In the genomic region with DNA sequence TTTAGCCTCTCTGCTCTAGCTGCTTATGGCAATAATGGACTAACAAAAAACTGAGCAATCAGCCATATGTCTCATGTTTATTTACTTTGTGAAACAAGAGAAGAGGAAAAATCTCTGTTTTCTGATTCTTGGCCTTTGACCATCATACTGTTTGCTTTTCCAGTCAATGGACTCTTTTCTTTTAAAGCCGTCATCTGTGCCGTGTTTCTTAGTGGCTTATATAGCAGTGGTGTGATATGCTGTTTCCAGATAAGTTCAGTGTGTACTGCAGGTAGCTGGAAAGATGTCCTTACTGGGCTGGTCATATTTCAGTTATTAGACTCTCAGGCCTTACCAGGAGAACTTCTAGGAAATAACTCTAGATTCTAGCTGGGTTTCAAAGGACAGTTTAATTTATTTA, we compare ENCODE assay signal across 16 cellular contexts.
DNase-seq lines count a peak whose midpoint lies in the region; ATAC-seq and TF ChIP-seq lines count a peak whose summit lies in the region.
"Had no signal": no experiment of that assay in that cellular context is flagged by ENCODE, and none has a peak within 500 bp of the region (broad histone marks: within the 10 kb centered on the region; RNA-seq: fewer than 3 reads in every experiment).

No MANE protein-coding gene starts in this region.

- H3K27ac ChIP-seq in caudate nucleus (ENCODE audit: low read depth, low read length), result peak overlapping the region; percentile 20

- TF ChIP-seq POLR2A in GM18505 (IDR thresholded peaks at IDR 0.05; ENCODE audit: borderline replicate concordance, extremely low read depth, insufficient read depth, insufficient read length), result no peak

- DNase-seq in HuH-7 (ENCODE audit: low spot score) (peak; percentile 38), NCI-H2171 (lab: John Stamatoyannopoulos, UW) (peak; percentile 7), caudate nucleus (lab: John Stamatoyannopoulos, UW) (no peak), pons (ENCODE audit: low spot score) (peak; percentile 60), NCI-H82 treated with DMSO at 0.1 percent for 48 hours (lab: John Stamatoyannopoulos, UW; ENCODE audit: unreplicated experiment) (no peak)
- no peak for DNase-seq in activated naive CD4-positive, alpha-beta T cell (lab: John Stamatoyannopoulos, UW)
- DNase-seq: activated CD8-positive, alpha-beta T cell treated with anti-CD3 and anti-CD28 coated beads, Interleukin-2, amount 10 ng/mL, durations not matched to agents 7 days and 5 days; effector CD4-positive, alpha-beta T cell; H9; KG1; mesendoderm; stimulated activated CD4-positive, alpha-beta T cell treated with anti-CD3 and anti-CD28 coated beads, Interleukin-4, amount 100 ng/mL, for 4 hours; stomach; T-helper 2 cell had no signal

- ATAC-seq in SK-N-SH treated with all-trans-retinoic acid at 6 μM for 48 hours (no peak), GM18505 (IDR thresholded peaks at IDR 0.05; ENCODE audit: unreplicated experiment) (no peak)
- ATAC-seq: activated CD8-positive, alpha-beta T cell treated with anti-CD3 and anti-CD28 coated beads, Interleukin-2, amount 10 ng/mL, durations not matched to agents 7 days and 5 days had no signal

TF ChIP-seq in SK-N-SH treated with all-trans-retinoic acid at 6 μM for 48 hours, 23 proteins besides CTCF, POLR2A, EP300 and RAD21:
- TF ChIP-seq ARNTL (CRISPR knock-in tag; IDR thresholded peaks at IDR 0.05; ENCODE audit: borderline replicate concordance, low read depth), result no peak
- no peak for TF ChIP-seq PPARA (CRISPR knock-in tag; IDR thresholded peaks at IDR 0.05; ENCODE audit: borderline replicate concordance)
- TF ChIP-seq TCF4 (CRISPR knock-in tag; IDR thresholded peaks at IDR 0.05; ENCODE audit: borderline replicate concordance), result no peak
- TF ChIP-seq, protein P1, sequence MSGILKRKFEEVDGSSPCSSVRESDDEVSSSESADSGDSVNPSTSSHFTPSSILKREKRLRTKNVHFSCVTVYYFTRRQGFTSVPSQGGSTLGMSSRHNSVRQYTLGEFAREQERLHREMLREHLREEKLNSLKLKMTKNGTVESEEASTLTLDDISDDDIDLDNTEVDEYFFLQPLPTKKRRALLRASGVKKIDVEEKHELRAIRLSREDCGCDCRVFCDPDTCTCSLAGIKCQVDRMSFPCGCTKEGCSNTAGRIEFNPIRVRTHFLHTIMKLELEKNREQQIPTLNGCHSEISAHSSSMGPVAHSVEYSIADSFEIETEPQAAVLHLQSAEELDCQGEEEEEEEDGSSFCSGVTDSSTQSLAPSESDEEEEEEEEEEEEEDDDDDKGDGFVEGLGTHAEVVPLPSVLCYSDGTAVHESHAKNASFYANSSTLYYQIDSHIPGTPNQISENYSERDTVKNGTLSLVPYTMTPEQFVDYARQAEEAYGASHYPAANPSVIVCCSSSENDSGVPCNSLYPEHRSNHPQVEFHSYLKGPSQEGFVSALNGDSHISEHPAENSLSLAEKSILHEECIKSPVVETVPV (CRISPR knock-in tag; IDR thresholded peaks at IDR 0.05), result no peak
- no peak for TF ChIP-seq ZFP30 (CRISPR knock-in tag; IDR thresholded peaks at IDR 0.05)
- TF ChIP-seq, protein P2, sequence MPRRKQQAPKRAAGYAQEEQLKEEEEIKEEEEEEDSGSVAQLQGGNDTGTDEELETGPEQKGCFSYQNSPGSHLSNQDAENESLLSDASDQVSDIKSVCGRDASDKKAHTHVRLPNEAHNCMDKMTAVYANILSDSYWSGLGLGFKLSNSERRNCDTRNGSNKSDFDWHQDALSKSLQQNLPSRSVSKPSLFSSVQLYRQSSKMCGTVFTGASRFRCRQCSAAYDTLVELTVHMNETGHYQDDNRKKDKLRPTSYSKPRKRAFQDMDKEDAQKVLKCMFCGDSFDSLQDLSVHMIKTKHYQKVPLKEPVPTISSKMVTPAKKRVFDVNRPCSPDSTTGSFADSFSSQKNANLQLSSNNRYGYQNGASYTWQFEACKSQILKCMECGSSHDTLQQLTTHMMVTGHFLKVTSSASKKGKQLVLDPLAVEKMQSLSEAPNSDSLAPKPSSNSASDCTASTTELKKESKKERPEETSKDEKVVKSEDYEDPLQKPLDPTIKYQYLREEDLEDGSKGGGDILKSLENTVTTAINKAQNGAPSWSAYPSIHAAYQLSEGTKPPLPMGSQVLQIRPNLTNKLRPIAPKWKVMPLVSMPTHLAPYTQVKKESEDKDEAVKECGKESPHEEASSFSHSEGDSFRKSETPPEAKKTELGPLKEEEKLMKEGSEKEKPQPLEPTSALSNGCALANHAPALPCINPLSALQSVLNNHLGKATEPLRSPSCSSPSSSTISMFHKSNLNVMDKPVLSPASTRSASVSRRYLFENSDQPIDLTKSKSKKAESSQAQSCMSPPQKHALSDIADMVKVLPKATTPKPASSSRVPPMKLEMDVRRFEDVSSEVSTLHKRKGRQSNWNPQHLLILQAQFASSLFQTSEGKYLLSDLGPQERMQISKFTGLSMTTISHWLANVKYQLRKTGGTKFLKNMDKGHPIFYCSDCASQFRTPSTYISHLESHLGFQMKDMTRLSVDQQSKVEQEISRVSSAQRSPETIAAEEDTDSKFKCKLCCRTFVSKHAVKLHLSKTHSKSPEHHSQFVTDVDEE (CRISPR knock-in tag; IDR thresholded peaks at IDR 0.05), result no peak
- no peak for TF ChIP-seq ISL1 (CRISPR knock-in tag; IDR thresholded peaks at IDR 0.05)
- TF ChIP-seq ZFP3 (CRISPR knock-in tag; IDR thresholded peaks at IDR 0.05), result no peak
- TF ChIP-seq, protein P3, sequence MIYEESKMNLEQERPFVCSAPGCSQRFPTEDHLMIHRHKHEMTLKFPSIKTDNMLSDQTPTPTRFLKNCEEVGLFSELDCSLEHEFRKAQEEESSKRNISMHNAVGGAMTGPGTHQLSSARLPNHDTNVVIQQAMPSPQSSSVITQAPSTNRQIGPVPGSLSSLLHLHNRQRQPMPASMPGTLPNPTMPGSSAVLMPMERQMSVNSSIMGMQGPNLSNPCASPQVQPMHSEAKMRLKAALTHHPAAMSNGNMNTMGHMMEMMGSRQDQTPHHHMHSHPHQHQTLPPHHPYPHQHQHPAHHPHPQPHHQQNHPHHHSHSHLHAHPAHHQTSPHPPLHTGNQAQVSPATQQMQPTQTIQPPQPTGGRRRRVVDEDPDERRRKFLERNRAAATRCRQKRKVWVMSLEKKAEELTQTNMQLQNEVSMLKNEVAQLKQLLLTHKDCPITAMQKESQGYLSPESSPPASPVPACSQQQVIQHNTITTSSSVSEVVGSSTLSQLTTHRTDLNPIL (CRISPR knock-in tag; IDR thresholded peaks at IDR 0.05; ENCODE audit: low read depth), result no peak
- TF ChIP-seq ZNF70 (CRISPR knock-in tag; IDR thresholded peaks at IDR 0.05), result no peak
- no peak for TF ChIP-seq ZNF8 (CRISPR knock-in tag; IDR thresholded peaks at IDR 0.05)
- TF ChIP-seq, protein P4, sequence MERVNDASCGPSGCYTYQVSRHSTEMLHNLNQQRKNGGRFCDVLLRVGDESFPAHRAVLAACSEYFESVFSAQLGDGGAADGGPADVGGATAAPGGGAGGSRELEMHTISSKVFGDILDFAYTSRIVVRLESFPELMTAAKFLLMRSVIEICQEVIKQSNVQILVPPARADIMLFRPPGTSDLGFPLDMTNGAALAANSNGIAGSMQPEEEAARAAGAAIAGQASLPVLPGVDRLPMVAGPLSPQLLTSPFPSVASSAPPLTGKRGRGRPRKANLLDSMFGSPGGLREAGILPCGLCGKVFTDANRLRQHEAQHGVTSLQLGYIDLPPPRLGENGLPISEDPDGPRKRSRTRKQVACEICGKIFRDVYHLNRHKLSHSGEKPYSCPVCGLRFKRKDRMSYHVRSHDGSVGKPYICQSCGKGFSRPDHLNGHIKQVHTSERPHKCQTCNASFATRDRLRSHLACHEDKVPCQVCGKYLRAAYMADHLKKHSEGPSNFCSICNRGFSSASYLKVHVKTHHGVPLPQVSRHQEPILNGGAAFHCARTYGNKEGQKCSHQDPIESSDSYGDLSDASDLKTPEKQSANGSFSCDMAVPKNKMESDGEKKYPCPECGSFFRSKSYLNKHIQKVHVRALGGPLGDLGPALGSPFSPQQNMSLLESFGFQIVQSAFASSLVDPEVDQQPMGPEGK (CRISPR knock-in tag; IDR thresholded peaks at IDR 0.05; ENCODE audit: borderline replicate concordance), result no peak
- no peak for TF ChIP-seq TOX (CRISPR knock-in tag; IDR thresholded peaks at IDR 0.05; ENCODE audit: borderline replicate concordance)
- TF ChIP-seq ZC3H10 (CRISPR knock-in tag; IDR thresholded peaks at IDR 0.05), result no peak
- TF ChIP-seq GLIS3 (CRISPR knock-in tag; IDR thresholded peaks at IDR 0.05), result no peak
- TF ChIP-seq SNAI2 (CRISPR knock-in tag; IDR thresholded peaks at IDR 0.05), result no peak
- no peak for TF ChIP-seq ZNF565 (CRISPR knock-in tag; conservative IDR thresholded peaks at IDR 0.05; ENCODE audit: low read depth)
- TF ChIP-seq, protein P5, sequence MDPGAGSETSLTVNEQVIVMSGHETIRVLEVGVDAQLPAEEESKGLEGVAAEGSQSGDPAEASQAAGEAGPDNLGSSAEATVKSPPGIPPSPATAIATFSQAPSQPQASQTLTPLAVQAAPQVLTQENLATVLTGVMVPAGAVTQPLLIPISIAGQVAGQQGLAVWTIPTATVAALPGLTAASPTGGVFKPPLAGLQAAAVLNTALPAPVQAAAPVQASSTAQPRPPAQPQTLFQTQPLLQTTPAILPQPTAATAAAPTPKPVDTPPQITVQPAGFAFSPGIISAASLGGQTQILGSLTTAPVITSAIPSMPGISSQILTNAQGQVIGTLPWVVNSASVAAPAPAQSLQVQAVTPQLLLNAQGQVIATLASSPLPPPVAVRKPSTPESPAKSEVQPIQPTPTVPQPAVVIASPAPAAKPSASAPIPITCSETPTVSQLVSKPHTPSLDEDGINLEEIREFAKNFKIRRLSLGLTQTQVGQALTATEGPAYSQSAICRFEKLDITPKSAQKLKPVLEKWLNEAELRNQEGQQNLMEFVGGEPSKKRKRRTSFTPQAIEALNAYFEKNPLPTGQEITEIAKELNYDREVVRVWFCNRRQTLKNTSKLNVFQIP (CRISPR knock-in tag; IDR thresholded peaks at IDR 0.05; ENCODE audit: borderline replicate concordance, low read depth), result no peak
- no peak for TF ChIP-seq ESRRG (CRISPR knock-in tag; IDR thresholded peaks at IDR 0.05)
- TF ChIP-seq CSDC2 (CRISPR knock-in tag; IDR thresholded peaks at IDR 0.05), result no peak

Comparison
In these comparisons a context has a peak if more than half of its experiments do, and no peak if none do; other contexts are left out.
1. DNase-seq: peak in HuH-7 (single experiment), NCI-H2171 (single experiment) and pons (single experiment); none in caudate nucleus (0 of 61), NCI-H82 treated with DMSO at 0.1 percent for 48 hours (single experiment) and activated naive CD4-positive, alpha-beta T cell (0 of 4).